19 cellular contexts compared by ENCODE assay signal in genomic region chr12:66956300-66956699, GRCh38.
"Had no signal": no experiment of that assay in that cellular context is flagged by ENCODE, and none has a peak within 500 bp of the region (broad histone marks: within the 10 kb centered on the region; RNA-seq: fewer than 3 reads in every experiment).

No MANE protein-coding gene starts in this region.

- H3K4me1 ChIP-seq: colonic mucosa, heart right ventricle, left lung, lower lobe of right lung had no signal

- H3K9me3 ChIP-seq: colonic mucosa, esophagus squamous epithelium, gastrocnemius medialis, heart right ventricle, left lung, lower lobe of right lung, mucosa of descending colon had no signal

- H3K36me3 ChIP-seq: colonic mucosa, esophagus squamous epithelium, gastrocnemius medialis, heart right ventricle, left lung, lower lobe of right lung had no signal

- H3K27me3 ChIP-seq: colonic mucosa, esophagus squamous epithelium, gastrocnemius medialis, heart right ventricle, left lung had no signal

- H3K27ac ChIP-seq: colonic mucosa, esophagus squamous epithelium, gastrocnemius medialis, heart right ventricle, left lung, lower lobe of right lung had no signal

- H3K4me3 ChIP-seq: colonic mucosa, esophagus squamous epithelium, gastrocnemius medialis, heart right ventricle, left lung, lower lobe of right lung, mucosa of descending colon had no signal

- ATAC-seq: effector memory CD8-positive, alpha-beta T cell; gastrocnemius medialis; heart right ventricle; left cardiac atrium; left lung; left ventricle myocardium superior; lower lobe of right lung; mucosa of descending colon had no signal

- DNase-seq: colonic mucosa; cortex of kidney; effector CD8-positive, alpha-beta T cell; effector memory CD8-positive, alpha-beta T cell; endodermal cell; esophagus squamous epithelium; foreskin fibroblast; foreskin melanocyte; gastrocnemius medialis; glutamatergic neuron; head of caudate nucleus; heart right ventricle; hippocampal formation; left cardiac atrium; left lung; left ventricle myocardium superior; lower lobe of right lung; mesenchymal stem cell; mucosa of descending colon had no signal
